In the genomic region with DNA sequence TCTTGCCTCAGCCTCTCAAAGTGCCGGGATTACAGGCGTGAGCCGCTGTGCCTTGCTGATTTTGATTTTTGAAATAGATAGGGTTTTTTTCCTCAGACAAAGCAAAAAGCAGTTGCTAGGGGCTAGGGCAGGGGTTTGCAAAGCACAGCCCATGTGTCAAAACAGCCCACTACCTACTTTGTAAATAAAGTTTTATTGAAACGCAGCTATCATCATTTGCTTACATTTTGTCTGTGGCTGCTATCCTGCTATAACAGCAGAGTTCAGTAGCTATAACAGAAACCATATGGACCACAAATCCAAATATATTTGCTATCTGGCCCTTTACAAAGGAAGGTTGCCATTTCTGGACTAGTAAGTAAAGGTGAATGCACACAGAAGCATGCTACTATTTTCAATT, we compare ENCODE assay signal across 21 cellular contexts. TPM values are rescaled to one million over a fixed set of nuclear protein-coding genes. Genes with fewer than 3 reads are reported as not detected.
DNase-seq lines count a peak whose midpoint lies in the region; ATAC-seq, FAIRE-seq and TF ChIP-seq lines count a peak whose summit lies in the region.
"Had no signal": no experiment of that assay in that cellular context is flagged by ENCODE, and none has a peak within 500 bp of the region (broad histone marks: within the 10 kb centered on the region; RNA-seq: fewer than 3 reads in every experiment).

No MANE protein-coding gene starts in this region.

- TF ChIP-seq CTCF in GM23338 (conservative IDR thresholded peaks at IDR 0.05; ENCODE audit: low read depth in 2 of 2) (no peak), K562 (IDR thresholded peaks at IDR 0.05 in 2 of 3, conservative IDR thresholded peaks at IDR 0.05 in 1 of 3; ENCODE audit: insufficient read depth in 2 of 3, low read depth in 1 of 3, low read length in 3 of 3) (no peak)

- H3K27me3 ChIP-seq in GM23338 (ENCODE audit: insufficient read depth) (no peaks in the 10 kb centered on the region), K562 (ENCODE audit: control insufficient read depth in 2 of 2, insufficient read depth in 2 of 2, low read length in 2 of 2) (no peaks in the 10 kb centered on the region)
- H3K27me3 ChIP-seq: BLaER1 treated with 17β-estradiol and CSF1 and Interleukin-3, amounts not matched to agents 10 nM and 100 nM had no signal

- 4% methylated on average over 4 of the region's 4 CpGs for WGBS in K562 (ENCODE audit: insufficient coverage, low coverage, missing lambda C conversion rate)

- H3K27me3 Mint-ChIP-seq in GM23338 (ENCODE audit: insufficient read depth, low read depth, poor library complexity) = no peaks in the 10 kb centered on the region
- H3K27me3 Mint-ChIP-seq: CD4-positive, alpha-beta T cell had no signal

- no peak overlapping the region for H3K27ac ChIP-seq in GM23338 (ENCODE audit: low read depth)
- no peak overlapping the region for H3K27ac ChIP-seq in K562 (ENCODE audit: extremely low read depth, low read depth, low read length)
- H3K27ac ChIP-seq: 22Rv1; A549; BLaER1 treated with 17β-estradiol and CSF1 and Interleukin-3, amounts not matched to agents 10 nM and 100 nM; C4-2B had no signal

- peak; percentile 48 for DNase-seq in NCI-H1092 treated with DMSO at 0.1 percent for 48 hours (lab: John Stamatoyannopoulos, UW)
- no peak for DNase-seq in NCI-H1092 (lab: John Stamatoyannopoulos, UW)
- DNase-seq in GM23338 (ENCODE audit: low spot score) = no peak
- DNase-seq in K562 (ENCODE audit: extremely low read depth in 1 of 4, low spot score in 3 of 4) = no peak
- DNase-seq in NCI-H1436 treated with DMSO at 0.1 percent for 48 hours (lab: John Stamatoyannopoulos, UW) = no peak
- no peak for DNase-seq in HUDEP-2 (lab: John Stamatoyannopoulos, UW; ENCODE audit: unreplicated experiment in 76 of 76)
- DNase-seq: AML-193; Caco-2; Calu3; CD4-positive, alpha-beta T cell; CD8-positive, alpha-beta T cell; DMS79 treated with DMSO at 0.1 percent for 48 hours; GF-D8 had no signal

- in situ Hi-C loops in K562 (cut with MboI) = no loop called here

- H3K4me3 ChIP-seq in GM23338 (no peak overlapping the region), K562 (no peak overlapping the region)
- H3K4me3 ChIP-seq: A549; BLaER1 treated with 17β-estradiol and CSF1 and Interleukin-3, amounts not matched to agents 10 nM and 100 nM had no signal

- POLR2A ChIA-PET in K562 (lab: Yijun Ruan, JAX) = no interaction called here

- H3K79me2 ChIP-seq in GM23338 (replicated peaks; ENCODE audit: insufficient read depth) = no peaks in the 10 kb centered on the region
- H3K79me2 ChIP-seq in K562 (ENCODE audit: control insufficient read depth, insufficient read depth, low read length) = no peaks in the 10 kb centered on the region

- peak overlapping the region; percentile 6; the same call in 1 of the 2 replicates for H2AFZ ChIP-seq in GM23338
- no peak overlapping the region for H2AFZ ChIP-seq in K562 (ENCODE audit: low read depth, low read length)

- H4K20me1 ChIP-seq in GM23338 (replicated peaks; ENCODE audit: insufficient read depth) (no peaks in the 10 kb centered on the region), K562 (replicated peaks; ENCODE audit: control insufficient read depth, insufficient read depth, low read length) (no peaks in the 10 kb centered on the region)
- H4K20me1 ChIP-seq: BLaER1 treated with 17β-estradiol and CSF1 and Interleukin-3, amounts not matched to agents 10 nM and 100 nM had no signal

- H3K9ac ChIP-seq in K562 (ENCODE audit: insufficient read depth in 1 of 2, low read depth in 2 of 2, low read length in 2 of 2) = no peak overlapping the region
- H3K9ac ChIP-seq: BLaER1 treated with 17β-estradiol and CSF1 and Interleukin-3, amounts not matched to agents 10 nM and 100 nM had no signal

- no peaks in the 10 kb centered on the region for H3F3A ChIP-seq in GM23338 (replicated peaks; ENCODE audit: low read depth)

- CTCF ChIA-PET in K562 (lab: Yijun Ruan, JAX; ENCODE audit: low intra/inter-chr PET ratio) = no interaction called here

- no peak overlapping the region for H3K4me3 Mint-ChIP-seq in GM23338
- H3K4me3 Mint-ChIP-seq: B cell; CD4-positive, alpha-beta T cell; CD8-positive, alpha-beta T cell had no signal

- no TSS peak for BruUV-seq in K562 (replicated peaks; lab: Mats Ljungman, UMichigan)

- H3K36me3 Mint-ChIP-seq in GM23338 (ENCODE audit: low read depth) = no peaks in the 10 kb centered on the region
- H3K36me3 Mint-ChIP-seq: CD8-positive, alpha-beta T cell had no signal

- peak; percentile 26 for FAIRE-seq in K562 (lab: Jason Lieb, UNC)
- FAIRE-seq: A549, G401.6, GM12891, GM19239 had no signal

- no peaks in the 10 kb centered on the region for H3K36me3 ChIP-seq in GM23338 (ENCODE audit: insufficient read depth)
- H3K36me3 ChIP-seq in K562 (ENCODE audit: control insufficient read depth, insufficient read depth, low read length) = no peaks in the 10 kb centered on the region
- H3K36me3 ChIP-seq: BLaER1 treated with 17β-estradiol and CSF1 and Interleukin-3, amounts not matched to agents 10 nM and 100 nM had no signal

- no peak for ATAC-seq in GM23338
- no peak for ATAC-seq in K562
- ATAC-seq: A549; CD8-positive, alpha-beta T cell had no signal

- H3K9me1 ChIP-seq in K562 (ENCODE audit: control insufficient read depth, insufficient read depth, low read length) = no peaks in the 10 kb centered on the region

- H3K4me2 ChIP-seq in GM23338 (no peak overlapping the region), K562 (ENCODE audit: insufficient read depth, low read length) (no peak overlapping the region)
- H3K4me2 ChIP-seq: A549; BLaER1 treated with 17β-estradiol and CSF1 and Interleukin-3, amounts not matched to agents 10 nM and 100 nM had no signal

- TF ChIP-seq RAD21 in K562 (CRISPR knock-in tag; conservative IDR thresholded peaks at IDR 0.05 in 1 of 2, IDR thresholded peaks at IDR 0.05 in 1 of 2) = no peak

- peaks cover 16% of the 10 kb centered on the region for H3K4me1 Mint-ChIP-seq in GM23338

- intact Hi-C loops in K562 (cut with micrococcal nuclease) = no loop called here

- H3K9me3 Mint-ChIP-seq in GM23338 = no peaks in the 10 kb centered on the region
- H3K9me3 Mint-ChIP-seq: CD4-positive, alpha-beta T cell; CD8-positive, alpha-beta T cell had no signal

- H3K9me3 ChIP-seq in K562 (replicated peaks; ENCODE audit: control insufficient read depth, insufficient read depth, low read depth, low read length) = no peaks in the 10 kb centered on the region
- H3K9me3 ChIP-seq: A549; BLaER1 treated with 17β-estradiol and CSF1 and Interleukin-3, amounts not matched to agents 10 nM and 100 nM; Caco-2 had no signal

- no peak for TF ChIP-seq EP300 in K562 (IDR thresholded peaks at IDR 0.05; ENCODE audit: low read length)

- H3K27ac Mint-ChIP-seq in GM23338 = no peak overlapping the region
- H3K27ac Mint-ChIP-seq: B cell; CD4-positive, alpha-beta T cell; CD8-positive, alpha-beta T cell had no signal

- no peak for TF ChIP-seq POLR2A in K562 (conservative IDR thresholded peaks at IDR 0.05)

- no peaks in the 10 kb centered on the region for H3K9me2 ChIP-seq in GM23338 (ENCODE audit: insufficient read depth)

- H3K4me1 ChIP-seq in GM23338 (ENCODE audit: insufficient read depth) (peaks cover 23% of the 10 kb centered on the region), K562 (replicated peaks in 1 of 2; ENCODE audit: control insufficient read depth in 2 of 2, insufficient read depth in 2 of 2, low read length in 2 of 2) (no peaks in the 10 kb centered on the region)
- H3K4me1 ChIP-seq: A549; BLaER1 treated with 17β-estradiol and CSF1 and Interleukin-3, amounts not matched to agents 10 nM and 100 nM; Caco-2 had no signal

TF ChIP-seq in GM23338, 12 proteins besides CTCF, POLR2A, EP300 and RAD21 (continues in another document):
- no peak for TF ChIP-seq NANOG (IDR thresholded peaks at IDR 0.05; ENCODE audit: borderline replicate concordance)

TF ChIP-seq in K562, 482 proteins besides CTCF, POLR2A, EP300 and RAD21 (continues in another document):
- TF ChIP-seq NR2F6 (CRISPR knock-in tag; IDR thresholded peaks at IDR 0.05) = no peak
- TF ChIP-seq PHB (CRISPR knock-in tag; IDR thresholded peaks at IDR 0.05) = no peak
- TF ChIP-seq ZNF785 (CRISPR knock-in tag; IDR thresholded peaks at IDR 0.05) = no peak

RNA-seq across cellular contexts. Expression of gene NUF2, which starts 44.8 kb away (rescaled TPM):
- 21.7 and 37.6 TPM in 2 replicates for total RNA-seq in GM23338 (2014; rRNA removed; shearing (Covaris generic))
- polyA plus RNA-seq in GM23338 (2016; fragmentation: Nextera tagmentation; extraction: Ambion mirVana) (47.7 and 51.4 TPM in 2 replicates), K562 (2011; rRNA removed) (73.1 and 90.0 TPM in 2 replicates), K562 (2014; fragmentation: Illumina TruSeq; extraction: Trizol) (54.7 and 60.3 TPM in 2 replicates), K562 (2014; fragmentation: Nextera tagmentation; extraction: Ambion mirVana) (10 to 100 TPM; 42.6 to 43.9 TPM), K562 (2014; rRNA removed) (70.5 and 75.0 TPM in 2 replicates)
- total RNA-seq in K562 (2011; cell fraction: chromatin; rRNA removed; ENCODE audit: low replicate concordance) = 31.7 and 105 TPM in 2 replicates
- 21.0 and 29.3 TPM in 2 replicates for total RNA-seq in K562 (2011; cell fraction: nucleolus; rRNA removed)
- 27.2 and 36.0 TPM in 2 replicates for total RNA-seq in K562 (2011; cell fraction: nucleoplasm; rRNA removed)
- total RNA-seq in K562 (2014; rRNA removed) (37.1 and 43.6 TPM in 2 replicates), K562 (2014; rRNA removed; fragmentation: Illumina TruSeq; extraction: Trizol) (70.7 and 85.1 TPM in 2 replicates), K562 (2015; rRNA removed; fragmentation: Illumina TruSeq; extraction: Trizol) (56.7 and 67.4 TPM in 2 replicates), K562 (2021) (42.5 and 48.0 TPM in 2 replicates)
- 14.7 and 30.5 TPM in 2 replicates for polyA plus RNA-seq in K562 (2011; cell fraction: cytosol; rRNA removed)
- 37.4 and 63.3 TPM in 2 replicates for polyA plus RNA-seq in K562 (2011; cell fraction: nucleus; rRNA removed)
- 33.4 and 43.8 TPM in 2 replicates for polyA plus RNA-seq in K562 (2012)
- 43.3 and 45.9 TPM in 2 replicates for polyA minus RNA-seq in K562 (2011; rRNA and poly(A)+ RNA removed)
- 12.9 and 16.3 TPM in 2 replicates for polyA minus RNA-seq in K562 (2011; cell fraction: cytosol; rRNA and poly(A)+ RNA removed)
- polyA minus RNA-seq in K562 (2011; cell fraction: nucleus; rRNA and poly(A)+ RNA removed) = 52.4 and 107 TPM in 2 replicates
